In the genomic region with DNA sequence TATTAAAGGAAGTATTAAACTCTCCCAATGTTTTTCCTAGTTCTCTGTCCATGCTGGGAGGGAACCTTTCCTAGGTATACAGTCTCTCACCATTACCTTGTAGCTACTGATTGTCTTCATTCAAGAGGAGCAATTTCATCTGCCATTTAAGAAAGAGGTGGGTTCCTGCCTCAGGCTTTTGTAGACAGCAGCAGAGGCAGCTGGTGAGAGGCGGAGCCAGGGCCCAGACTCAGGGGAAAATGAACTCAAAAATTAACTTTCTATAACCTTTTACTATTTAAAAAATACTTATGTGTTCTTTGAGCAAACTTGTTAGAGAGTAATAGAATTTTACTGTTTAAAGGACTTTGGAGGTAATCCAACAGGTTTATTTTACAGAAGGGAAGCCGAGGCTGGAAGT, we compare ENCODE assay signal across 20 cellular contexts.
DNase-seq lines count a peak whose midpoint lies in the region; ATAC-seq and TF ChIP-seq lines count a peak whose summit lies in the region.
"Had no signal": no experiment of that assay in that cellular context is flagged by ENCODE, and none has a peak within 500 bp of the region (broad histone marks: within the 10 kb centered on the region; RNA-seq: fewer than 3 reads in every experiment).

No MANE protein-coding gene starts in this region.

- no peak overlapping the region for H4K91ac ChIP-seq in trophoblast cell (ENCODE audit: low read depth, low read length)

- no peaks in the 10 kb centered on the region for H3K36me3 ChIP-seq in left ventricle myocardium inferior
- H3K36me3 ChIP-seq in fibroblast of lung (ENCODE audit: control insufficient read depth, insufficient read depth, low read length), result no peaks in the 10 kb centered on the region
- no peaks in the 10 kb centered on the region for H3K36me3 ChIP-seq in trophoblast cell (ENCODE audit: control insufficient read depth in 1 of 2, insufficient read depth in 2 of 2, low read length in 2 of 2)
- no peaks in the 10 kb centered on the region for H3K36me3 ChIP-seq in aorta (ENCODE audit: control insufficient read depth in 1 of 2, insufficient read depth in 2 of 2, low read length in 1 of 2)
- H3K36me3 ChIP-seq: left lung had no signal

- H3K23ac ChIP-seq in trophoblast cell (ENCODE audit: low read length), result no peak overlapping the region

- ATAC-seq in Right ventricle myocardium inferior, result no peak
- no peak for ATAC-seq in aorta (ENCODE audit: low FRiP score)
- ATAC-seq in GM19035 (IDR thresholded peaks at IDR 0.05; ENCODE audit: unreplicated experiment), result no peak
- ATAC-seq: HepG2 had no signal

- no peak overlapping the region for H3K4ac ChIP-seq in trophoblast cell (ENCODE audit: low read depth, low read length)

- intact Hi-C loops in left ventricle myocardium inferior (cut with micrococcal nuclease), result no loop called here
- intact Hi-C loops in Right ventricle myocardium inferior (cut with DNase I), result loop anchor here (5.0 kb wide), 1 partner anchor 44 kb away; no protein-coding TSS in a partner anchor
- intact Hi-C loops in aorta (cut with DNase I), result no loop called here

- H3K79me1 ChIP-seq in trophoblast cell (ENCODE audit: low read length), result peaks cover 6% of the 10 kb centered on the region

- no peaks in the 10 kb centered on the region for H4K20me1 ChIP-seq in fibroblast of lung (ENCODE audit: control insufficient read depth, extremely low read depth, insufficient read depth, low read length)

- no peak overlapping the region for H2BK120ac ChIP-seq in trophoblast cell (ENCODE audit: insufficient read depth, low read length, poor library complexity)

- no peaks in the 10 kb centered on the region for H3K27me3 ChIP-seq in left ventricle myocardium inferior (ENCODE audit: low read depth)
- H3K27me3 ChIP-seq in fibroblast of lung (ENCODE audit: control insufficient read depth, insufficient read depth, low read length), result no peaks in the 10 kb centered on the region
- H3K27me3 ChIP-seq in trophoblast cell (ENCODE audit: insufficient read depth, low read length), result no peaks in the 10 kb centered on the region
- H3K27me3 ChIP-seq in aorta (ENCODE audit: control insufficient read depth in 1 of 2, insufficient read depth in 2 of 2, low read length in 1 of 2), result no peaks in the 10 kb centered on the region
- H3K27me3 ChIP-seq: left lung had no signal

- H2BK5ac ChIP-seq in trophoblast cell (ENCODE audit: low read depth, low read length, poor library complexity), result no peak overlapping the region

- H3K79me2 ChIP-seq in fibroblast of lung (ENCODE audit: control insufficient read depth, insufficient read depth, low read length) (no peaks in the 10 kb centered on the region), trophoblast cell (ENCODE audit: control insufficient read depth, insufficient read depth, low read length, poor library complexity) (no peaks in the 10 kb centered on the region)

- H2BK12ac ChIP-seq in trophoblast cell (ENCODE audit: low read length), result no peak overlapping the region

- H4K8ac ChIP-seq in trophoblast cell (ENCODE audit: low read depth, low read length), result no peak overlapping the region

- H3K4me2 ChIP-seq in fibroblast of lung (ENCODE audit: extremely low read depth, insufficient read depth, low read length) (no peak overlapping the region), trophoblast cell (ENCODE audit: low read length) (no peak overlapping the region)

- H3K9ac ChIP-seq in fibroblast of lung (ENCODE audit: insufficient read depth, low read length) (no peak overlapping the region), trophoblast cell (ENCODE audit: low read length) (no peak overlapping the region)

- H2AFZ ChIP-seq in fibroblast of lung (ENCODE audit: low read length) (no peak overlapping the region), trophoblast cell (ENCODE audit: insufficient read depth, low read length, poor library complexity) (no peak overlapping the region)

- no peak for TF ChIP-seq CTCF in left ventricle myocardium inferior (IDR thresholded peaks at IDR 0.05; ENCODE audit: borderline replicate concordance)
- no peak for TF ChIP-seq CTCF in fibroblast of lung (conservative IDR thresholded peaks at IDR 0.05 in 1 of 2, IDR thresholded peaks at IDR 0.05 in 1 of 2; ENCODE audit: low read depth in 1 of 2, low read length in 2 of 2)

- H3K18ac ChIP-seq in trophoblast cell (ENCODE audit: low read length), result no peak overlapping the region

- WGBS in trophoblast cell (ENCODE audit: extremely low coverage, insufficient coverage, insufficient read length), result no CpG with 5 or more reads among the region's 2 CpGs
- 95% methylated on average over 2 of the region's 2 CpGs for WGBS in aorta, 2 donors

- no peak overlapping the region for H2AK5ac ChIP-seq in trophoblast cell (ENCODE audit: low read length)

- no peak for DNase-seq in left ventricle myocardium inferior
- DNase-seq in Right ventricle myocardium inferior (ENCODE audit: missing footprints), result no peak
- no peak for DNase-seq in fibroblast of lung (ENCODE audit: low read depth in 2 of 2)
- no peak for DNase-seq in trophoblast cell
- DNase-seq in aorta, result no peak
- no peak for DNase-seq in NCI-H226
- no peak for DNase-seq in T-helper 2 cell
- DNase-seq: activated CD4-positive, alpha-beta T cell treated with anti-CD3 and anti-CD28 coated beads, Interleukin-2, amount 10 ng/mL, durations not matched to agents 24 days and 14 days; activated CD8-positive, alpha-beta memory T cell treated with anti-CD3 and anti-CD28 coated beads, Interleukin-2, amount 50 U/mL, for 48 hours; activated gamma-delta T cell treated with Interleukin-2 at 50 U/mL for 16 hours; amygdala; CD4-positive, alpha-beta T cell; cerebellar nuclear complex; DMS79 treated with DMSO at 0.1 percent for 48 hours; left lung; naive B cell; NCI-H146; SW 1271 had no signal

- H3K27ac ChIP-seq in left ventricle myocardium inferior (replicated peaks) (peak overlapping the region; percentile 76), fibroblast of lung (ENCODE audit: insufficient read depth, low read length) (peak overlapping the region; percentile 60), trophoblast cell (ENCODE audit: low read depth, low read length) (peak overlapping the region; percentile 52), aorta (ENCODE audit: low read depth in 1 of 2, low read length in 2 of 2) (peak overlapping the region; percentile 69 to 72)

- H3K4me3 ChIP-seq in left ventricle myocardium inferior, result no peak overlapping the region
- H3K4me3 ChIP-seq in fibroblast of lung (replicated peaks in 1 of 4; ENCODE audit: control extremely low read depth in 1 of 4, insufficient read depth in 1 of 4, low read depth in 3 of 4, low read length in 4 of 4), result no peak overlapping the region
- H3K4me3 ChIP-seq in trophoblast cell (ENCODE audit: low read depth, low read length), result no peak overlapping the region
- H3K4me3 ChIP-seq in aorta (ENCODE audit: low read length in 2 of 2), result no peak overlapping the region
- H3K4me3 ChIP-seq: left lung had no signal

- no peak overlapping the region for H3K14ac ChIP-seq in trophoblast cell (ENCODE audit: low read length)

- H3K4me1 ChIP-seq in left ventricle myocardium inferior (peaks cover 38% of the 10 kb centered on the region), fibroblast of lung (ENCODE audit: control insufficient read depth, extremely low read depth, insufficient read depth, low read length) (peaks cover 20% of the 10 kb centered on the region), trophoblast cell (ENCODE audit: control insufficient read depth in 1 of 2, insufficient read depth in 2 of 2, low read length in 2 of 2) (peaks cover 12% of the 10 kb centered on the region in 2 experiments), aorta (ENCODE audit: control insufficient read depth in 1 of 2, insufficient read depth in 2 of 2, low read length in 2 of 2) (no peaks in the 10 kb centered on the region)

- H3K9me3 ChIP-seq in left ventricle myocardium inferior (replicated peaks) (no peaks in the 10 kb centered on the region), fibroblast of lung (ENCODE audit: control insufficient read depth, insufficient read depth, low read depth, low read length) (no peaks in the 10 kb centered on the region), trophoblast cell (ENCODE audit: insufficient read depth, low read depth, low read length) (no peaks in the 10 kb centered on the region), aorta (ENCODE audit: control insufficient read depth, low read length) (no peaks in the 10 kb centered on the region)
- H3K9me3 ChIP-seq: left lung had no signal

- H4K12ac ChIP-seq in trophoblast cell (ENCODE audit: low read depth, low read length), result no peak overlapping the region
